1 cellular context compared by ENCODE assay signal in genomic region chr16:68792465-68793324, GRCh38.
TF ChIP-seq lines count a peak whose summit lies in the region.

No MANE protein-coding gene starts in this region.

TF ChIP-seq in GM23338, 12 proteins besides CTCF, POLR2A, EP300 and RAD21 (continued from another document):
- no peak for TF ChIP-seq ZNF462 (CRISPR knock-in tag; IDR thresholded peaks at IDR 0.05)
- TF ChIP-seq REST (IDR thresholded peaks at IDR 0.05; ENCODE audit: unreplicated experiment) = no peak
- no peak for TF ChIP-seq ZNF331 (CRISPR knock-in tag; IDR thresholded peaks at IDR 0.05; ENCODE audit: low read depth)
- TF ChIP-seq ETS1 (IDR thresholded peaks at IDR 0.05) = no peak
- TF ChIP-seq POLR2AphosphoS5 (IDR thresholded peaks at IDR 0.05; ENCODE audit: low read depth) = no peak
- no peak for TF ChIP-seq ZNF114 (CRISPR knock-in tag; IDR thresholded peaks at IDR 0.05)
- no peak for TF ChIP-seq EZH2 (IDR thresholded peaks at IDR 0.05; ENCODE audit: low read depth, unreplicated experiment)
